ENCODE assay signal across 26 cellular contexts in genomic region chr1:231719485-231720183, GRCh38.
DNase-seq lines count a peak whose midpoint lies in the region; ATAC-seq, FAIRE-seq and TF ChIP-seq lines count a peak whose summit lies in the region.
"Had no signal": no experiment of that assay in that cellular context is flagged by ENCODE, and none has a peak within 500 bp of the region (broad histone marks: within the 10 kb centered on the region; RNA-seq: fewer than 3 reads in every experiment).

No MANE protein-coding gene starts in this region.

- H4K20me1 ChIP-seq in HepG2 (ENCODE audit: insufficient read depth, low read length): no peaks in the 10 kb centered on the region

- no peak overlapping the region for H3K27ac Mint-ChIP-seq in activated T-helper 17 cell treated with anti-CD3 and anti-CD28 coated beads, Interleukin-2, amount 50 U/mL, for 72 hours
- H3K27ac Mint-ChIP-seq: CD8-positive, alpha-beta T cell had no signal

- in situ Hi-C loops in HepG2 (cut with HindIII; ENCODE audit: extremely low pct_ligation_motif_present, low pct_unique_long_range_greater_than_20kb): no loop called here

- FAIRE-seq in HepG2 (lab: Jason Lieb, UNC): no peak
- FAIRE-seq: G401.6, GM12892, RCC 7860 had no signal

- H3K9ac ChIP-seq in HepG2 (ENCODE audit: insufficient read depth, low read depth, low read length): no peak overlapping the region
- H3K9ac ChIP-seq: BLaER1 treated with 17β-estradiol and CSF1 and Interleukin-3, amounts not matched to agents 10 nM and 100 nM; KMS-11; SK-N-SH had no signal

- no peak overlapping the region for H2AFZ ChIP-seq in HepG2 (ENCODE audit: low read length)

- no peaks in the 10 kb centered on the region for H3K36me3 ChIP-seq in HepG2 (replicated peaks in 1 of 2; ENCODE audit: control insufficient read depth in 1 of 2, insufficient read depth in 2 of 2, low read length in 2 of 2)
- H3K36me3 ChIP-seq in right lobe of liver: no peaks in the 10 kb centered on the region

- H3K4me3 ChIP-seq in HepG2 (replicated peaks in 1 of 3; ENCODE audit: insufficient read depth in 1 of 3, low read depth in 2 of 3, low read length in 3 of 3) (no peak overlapping the region), right lobe of liver (no peak overlapping the region), lower leg skin (ENCODE audit: low read depth, poor library complexity, severe bottlenecking) (no peak overlapping the region)
- H3K4me3 ChIP-seq: BLaER1 treated with 17β-estradiol and CSF1 and Interleukin-3, amounts not matched to agents 10 nM and 100 nM had no signal

- POLR2A ChIA-PET in HepG2 (lab: Yijun Ruan, JAX): no interaction called here

- intact Hi-C loops in HepG2 (cut with micrococcal nuclease; ENCODE audit: unreplicated experiment): no loop called here
- intact Hi-C loops in right lobe of liver (cut with DNase I): no loop called here
- intact Hi-C loops in lower leg skin (cut with DNase I; ENCODE audit: low total_unique reads): no loop called here

- H3K27ac ChIP-seq in HepG2 (ENCODE audit: extremely low read length, insufficient read depth, low read length) (no peak overlapping the region), right lobe of liver (no peak overlapping the region), VCaP (peak overlapping the region; percentile 90)
- H3K27ac ChIP-seq: 22Rv1; BLaER1 treated with 17β-estradiol and CSF1 and Interleukin-3, amounts not matched to agents 10 nM and 100 nM; KMS-11 had no signal

- H3K4me1 Mint-ChIP-seq in activated T-helper 17 cell treated with anti-CD3 and anti-CD28 coated beads, Interleukin-2, amount 50 U/mL, for 72 hours: no peaks in the 10 kb centered on the region

- no peaks in the 10 kb centered on the region for H3K36me3 Mint-ChIP-seq in activated T-helper 17 cell treated with anti-CD3 and anti-CD28 coated beads, Interleukin-2, amount 50 U/mL, for 72 hours (ENCODE audit: low read depth)

- TF ChIP-seq CTCF in HepG2 (CRISPR knock-in tag; IDR thresholded peaks at IDR 0.05): no peak
- TF ChIP-seq CTCF in right lobe of liver (IDR thresholded peaks at IDR 0.05): no peak
- no peak for TF ChIP-seq CTCF in VCaP (conservative IDR thresholded peaks at IDR 0.05)
- TF ChIP-seq CTCF in lower leg skin (IDR thresholded peaks at IDR 0.05): no peak

- H3K9me3 ChIP-seq in HepG2 (ENCODE audit: low read length) (no peaks in the 10 kb centered on the region), right lobe of liver (no peaks in the 10 kb centered on the region)
- H3K9me3 ChIP-seq: SK-N-SH had no signal

- TF ChIP-seq POLR2A in HepG2 (IDR thresholded peaks at IDR 0.05; ENCODE audit: insufficient read depth in 1 of 2, low read depth in 2 of 2, low read length in 2 of 2): no peak
- TF ChIP-seq POLR2A in right lobe of liver (IDR thresholded peaks at IDR 0.05): no peak
- no peak for TF ChIP-seq POLR2A in lower leg skin (IDR thresholded peaks at IDR 0.05)

- WGBS in HepG2 (ENCODE audit: low lambda C conversion rate): 86% methylated on average over 7 of the region's 7 CpGs
- 67% methylated on average over 6 of the region's 7 CpGs for WGBS in right lobe of liver (ENCODE audit: insufficient coverage, low coverage, low lambda C conversion rate, missing lambda C conversion rate)
- WGBS in lower leg skin, 2 donors: 92 to 94% methylated on average over 7 of the region's 7 CpGs

- no peaks in the 10 kb centered on the region for H3K27me3 Mint-ChIP-seq in activated T-helper 17 cell treated with anti-CD3 and anti-CD28 coated beads, Interleukin-2, amount 50 U/mL, for 72 hours

- H3K4me2 ChIP-seq in HepG2 (ENCODE audit: low read depth, low read length): no peak overlapping the region
- H3K4me2 ChIP-seq: BLaER1 treated with 17β-estradiol and CSF1 and Interleukin-3, amounts not matched to agents 10 nM and 100 nM; KMS-11; SK-N-SH had no signal

- H3K27me3 ChIP-seq in HepG2 (ENCODE audit: control insufficient read depth in 1 of 2, insufficient read depth in 2 of 2, low read length in 2 of 2) (no peaks in the 10 kb centered on the region), right lobe of liver (no peaks in the 10 kb centered on the region)
- H3K27me3 ChIP-seq: BLaER1 treated with 17β-estradiol and CSF1 and Interleukin-3, amounts not matched to agents 10 nM and 100 nM had no signal

- H3K4me3 Mint-ChIP-seq in activated T-helper 17 cell treated with anti-CD3 and anti-CD28 coated beads, Interleukin-2, amount 50 U/mL, for 72 hours: no peak overlapping the region
- H3K4me3 Mint-ChIP-seq: CD8-positive, alpha-beta T cell had no signal

- H3K9me3 Mint-ChIP-seq in activated T-helper 17 cell treated with anti-CD3 and anti-CD28 coated beads, Interleukin-2, amount 50 U/mL, for 72 hours: no peaks in the 10 kb centered on the region
- H3K9me3 Mint-ChIP-seq: CD8-positive, alpha-beta T cell had no signal

- BruUV-seq in HepG2 (replicated peaks; lab: Mats Ljungman, UMichigan): no TSS peak

- H3K79me2 ChIP-seq in HepG2 (ENCODE audit: insufficient read depth, low read length): no peaks in the 10 kb centered on the region

- H3K4me1 ChIP-seq in HepG2 (ENCODE audit: insufficient read depth, low read length): peaks cover 7% of the 10 kb centered on the region; the same call in 1 of the 2 replicates
- H3K4me1 ChIP-seq in right lobe of liver: no peaks in the 10 kb centered on the region

- no peak for TF ChIP-seq EP300 in HepG2 (IDR thresholded peaks at IDR 0.05; ENCODE audit: low read depth in 2 of 2, low read length in 2 of 2)
- no peak for TF ChIP-seq EP300 in HepG2 (CRISPR knock-in tag; IDR thresholded peaks at IDR 0.05; ENCODE audit: borderline replicate concordance)

- peak; percentile 18 for DNase-seq in NCI-H146 (lab: John Stamatoyannopoulos, UW)
- no peak for DNase-seq in NCI-H146 treated with DMSO at 0.1 percent for 48 hours (lab: John Stamatoyannopoulos, UW; ENCODE audit: unreplicated experiment)
- peak; percentile 18 for DNase-seq in HepG2 (ENCODE audit: low spot score)
- no peak for DNase-seq in right lobe of liver
- DNase-seq in lower leg skin (ENCODE audit: low spot score in 2 of 2): no peak
- DNase-seq: CD8-positive, alpha-beta T cell; DMS153; GOT3; HCEC 1CT; IMR-90; NCI-H1105 treated with DMSO at 0.1 percent for 48 hours; NCI-H1694 treated with DMSO at 0.1 percent for 48 hours; NCI-H2081 treated with DMSO at 0.1 percent for 48 hours; NCI-H2171 treated with DMSO at 0.1 percent for 48 hours; NCI-H510A; NCI-H82; SK-N-SH had no signal

- no peak for TF ChIP-seq RAD21 in HepG2 (CRISPR knock-in tag; IDR thresholded peaks at IDR 0.05)

- ATAC-seq in HepG2 (no peak), right lobe of liver (no peak), GM18520 (IDR thresholded peaks at IDR 0.05; ENCODE audit: unreplicated experiment) (no peak)
- no peak for ATAC-seq in activated T-helper 17 cell treated with anti-CD3 and anti-CD28 coated beads, Interleukin-2, amount 50 U/mL, for 72 hours (replicated peaks)
- ATAC-seq: CD8-positive, alpha-beta T cell had no signal

- CTCF ChIA-PET in HepG2 (lab: Yijun Ruan, JAX; ENCODE audit: low intra/inter-chr PET ratio, low total read pairs): no interaction called here

TF ChIP-seq in HepG2, 621 proteins besides CTCF, POLR2A, EP300 and RAD21 (continues in another document):
- TF ChIP-seq FOXM1 (CRISPR knock-in tag; IDR thresholded peaks at IDR 0.05) (no peak), MYNN (CRISPR knock-in tag; IDR thresholded peaks at IDR 0.05; ENCODE audit: low read depth) (no peak), ZNF616 (CRISPR knock-in tag; IDR thresholded peaks at IDR 0.05; ENCODE audit: low read depth) (no peak), ATF5 (CRISPR knock-in tag; IDR thresholded peaks at IDR 0.05; ENCODE audit: low read depth) (no peak), E2F1 (CRISPR knock-in tag; IDR thresholded peaks at IDR 0.05) (no peak), ZNF510 (CRISPR knock-in tag; IDR thresholded peaks at IDR 0.05; ENCODE audit: low read depth) (no peak), USF2 (IDR thresholded peaks at IDR 0.05; ENCODE audit: low read depth, low read length) (no peak), USF2 (CRISPR knock-in tag; IDR thresholded peaks at IDR 0.05; ENCODE audit: borderline replicate concordance) (no peak), KLF12 (CRISPR knock-in tag; IDR thresholded peaks at IDR 0.05; ENCODE audit: borderline replicate concordance) (no peak)

Comparison
In these comparisons a context has a peak if more than half of its experiments do, and no peak if none do; other contexts are left out.
1. DNase-seq: peak in NCI-H146 (single experiment) and HepG2 (single experiment); none in NCI-H146 treated with DMSO at 0.1 percent for 48 hours (single experiment), right lobe of liver (0 of 3) and lower leg skin (0 of 2).